ENCODE assay signal across 16 cellular contexts in the genomic region with DNA sequence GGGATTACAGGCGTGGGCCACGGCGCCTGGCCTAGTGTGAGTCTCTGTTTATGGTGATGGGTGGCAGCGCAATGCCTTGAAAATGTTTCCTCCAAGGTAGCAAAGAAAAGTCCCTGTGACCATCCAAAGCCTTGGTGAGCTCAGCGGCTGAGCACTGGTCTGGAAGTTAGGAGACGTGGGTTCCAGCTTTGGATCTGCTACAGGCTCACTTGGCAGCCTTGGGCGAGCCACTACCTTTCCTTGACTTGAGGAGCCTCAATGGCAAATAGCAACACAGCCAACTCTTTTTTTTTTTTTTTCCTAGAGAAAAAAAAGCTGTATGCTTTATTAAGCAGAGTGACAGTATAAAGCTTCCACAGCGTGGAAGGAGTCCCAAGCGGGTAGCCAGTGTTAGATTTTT.
DNase-seq lines count a peak whose midpoint lies in the region; ATAC-seq and TF ChIP-seq lines count a peak whose summit lies in the region.
"Had no signal": no experiment of that assay in that cellular context is flagged by ENCODE, and none has a peak within 500 bp of the region (broad histone marks: within the 10 kb centered on the region; RNA-seq: fewer than 3 reads in every experiment).

No MANE protein-coding gene starts in this region.

- WGBS in esophagus muscularis mucosa = 55% methylated on average over 8 of the region's 9 CpGs
- 87 to 91% (median 90%) methylated on average over 9 of the region's 9 CpGs for WGBS in spleen, 5 donors

- no peak overlapping the region for H3K9ac ChIP-seq in rectal smooth muscle tissue (ENCODE audit: low read length)

- no peak for TF ChIP-seq POLR2A in esophagus muscularis mucosa (IDR thresholded peaks at IDR 0.05; ENCODE audit: low read depth)
- no peak for TF ChIP-seq POLR2A in spleen (IDR thresholded peaks at IDR 0.05)

- intact Hi-C loops in esophagus muscularis mucosa (cut with DNase I) = no loop called here
- intact Hi-C loops in upper lobe of right lung (cut with DNase I) = no loop called here
- intact Hi-C loops in spleen (cut with DNase I; ENCODE audit: low total_unique reads) = no loop called here

- H3K4me1 ChIP-seq in esophagus muscularis mucosa (peaks cover 14 to 49% (median 45%) of the 10 kb centered on the region in 4 donors), rectal smooth muscle tissue (ENCODE audit: control insufficient read depth, insufficient read depth, low read length) (peaks cover 29% of the 10 kb centered on the region), upper lobe of right lung (peaks cover 24% of the 10 kb centered on the region), spleen (peaks cover 0 to 42% (median 14%) of the 10 kb centered on the region in 6 donors)

- H3K36me3 ChIP-seq in esophagus muscularis mucosa (no peaks in the 10 kb centered on the region), rectal smooth muscle tissue (ENCODE audit: control insufficient read depth, insufficient read depth, low read length) (no peaks in the 10 kb centered on the region), upper lobe of right lung (no peaks in the 10 kb centered on the region), spleen (no peaks in the 10 kb centered on the region)

- H3K27ac ChIP-seq in esophagus muscularis mucosa (replicated peaks in 1 of 4) = peak overlapping the region in 3 of 4 donors; percentile 75 to 79 (median 78)
- peak overlapping the region; percentile 86 for H3K27ac ChIP-seq in rectal smooth muscle tissue (ENCODE audit: low read depth, low read length)
- H3K27ac ChIP-seq in upper lobe of right lung = peak overlapping the region; percentile 60
- no peak overlapping the region for H3K27ac ChIP-seq in spleen

- no peak for TF ChIP-seq EP300 in esophagus muscularis mucosa (IDR thresholded peaks at IDR 0.05)

- TF ChIP-seq CTCF in esophagus muscularis mucosa (IDR thresholded peaks at IDR 0.05) = no peak
- no peak for TF ChIP-seq CTCF in upper lobe of right lung (IDR thresholded peaks at IDR 0.05)
- no peak for TF ChIP-seq CTCF in spleen (IDR thresholded peaks at IDR 0.05 in 8 of 11, conservative IDR thresholded peaks at IDR 0.05 in 3 of 11)

- no peak for ATAC-seq in upper lobe of right lung
- no peak for ATAC-seq in HG02763 (IDR thresholded peaks at IDR 0.05; ENCODE audit: unreplicated experiment)

- H3K4me3 ChIP-seq in esophagus muscularis mucosa = no peak overlapping the region
- H3K4me3 ChIP-seq in rectal smooth muscle tissue (ENCODE audit: low read length) = no peak overlapping the region
- H3K4me3 ChIP-seq in upper lobe of right lung = no peak overlapping the region
- H3K4me3 ChIP-seq in spleen = no peak overlapping the region
- H3K4me3 ChIP-seq: GM12878 had no signal

- no peaks in the 10 kb centered on the region for H3K9me3 ChIP-seq in esophagus muscularis mucosa
- H3K9me3 ChIP-seq in upper lobe of right lung = no peaks in the 10 kb centered on the region
- peaks cover 0 to 3% (median 0%) of the 10 kb centered on the region in 8 donors for H3K9me3 ChIP-seq in spleen

- H3K27me3 ChIP-seq in esophagus muscularis mucosa (no peaks in the 10 kb centered on the region), rectal smooth muscle tissue (ENCODE audit: control insufficient read depth, insufficient read depth, low read length) (no peaks in the 10 kb centered on the region), upper lobe of right lung (no peaks in the 10 kb centered on the region), spleen (replicated peaks in 1 of 7) (peaks cover 0 to 50% (median 14%) of the 10 kb centered on the region in 7 donors)

- DNase-seq in D341Med (ENCODE audit: low spot score) = peak; percentile 25
- DNase-seq in esophagus muscularis mucosa (ENCODE audit: extremely low spot score) = no peak
- no peak for DNase-seq in upper lobe of right lung
- DNase-seq in spleen = no peak
- DNase-seq in A172 (ENCODE audit: low spot score) = no peak
- DNase-seq: GOT3, NCI-H1105 treated with DMSO at 0.1 percent for 48 hours, NCI-H1694, NCI-H2081 treated with DMSO at 0.1 percent for 48 hours, NCI-H510A, NCI-H774, OCI-M1, Right ventricle myocardium superior had no signal

Comparison
In these comparisons a context has a peak if more than half of its experiments do, and no peak if none do; other contexts are left out.
1. H3K27ac ChIP-seq: peak in esophagus muscularis mucosa (3 of 4), rectal smooth muscle tissue (single experiment) and upper lobe of right lung (single experiment); none in spleen (0 of 8).